23 cellular contexts compared by ENCODE assay signal in the genomic region with DNA sequence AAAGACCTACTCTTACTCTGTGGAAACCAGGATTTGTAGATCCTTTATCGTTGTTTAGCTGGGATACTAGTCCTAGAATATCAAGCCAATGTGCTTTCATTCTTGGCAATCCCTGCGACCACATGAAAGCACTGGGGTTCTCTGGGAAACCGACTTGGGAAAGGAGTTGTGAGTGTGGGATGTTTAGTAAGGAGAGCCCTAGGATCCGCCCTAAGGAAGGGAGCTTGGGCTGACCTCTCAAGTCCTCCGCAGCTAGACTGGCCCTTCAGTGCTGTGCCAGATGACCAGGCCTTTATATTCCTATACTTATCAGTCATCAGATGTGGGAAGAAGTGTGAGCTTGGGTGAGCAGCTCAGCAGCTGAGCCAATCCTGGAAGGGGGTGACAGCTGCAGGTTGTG. TPM values are rescaled to one million over a fixed set of nuclear protein-coding genes. Genes with fewer than 3 reads are reported as not detected.
"Had no signal": no experiment of that assay in that cellular context is flagged by ENCODE, and none has a peak within 500 bp of the region (broad histone marks: within the 10 kb centered on the region; RNA-seq: fewer than 3 reads in every experiment).

No MANE protein-coding gene starts in this region.

- H3K4me1 ChIP-seq: SJSA1 had no signal

- ATAC-seq: HepG2 had no signal

- H3K27me3 ChIP-seq: MG63, SJSA1 had no signal

- H3K9me3 ChIP-seq: MG63, SJSA1 had no signal

- H3K27ac ChIP-seq: SJSA1, SK-N-MC had no signal

- H3K36me3 ChIP-seq: MG63, SJSA1 had no signal

- DNase-seq: IMR-90, Karpas-422, KG1, MG63, NCI-H1092, NCI-H1105 treated with DMSO at 0.1 percent for 48 hours, NCI-H1417 treated with DMSO at 0.1 percent for 48 hours, NCI-H146, NCI-H1694 treated with DMSO at 0.1 percent for 48 hours, NCI-H1930, NCI-H2081, NCI-H2107, NCI-H345, NCI-H510A treated with DMSO at 0.1 percent for 48 hours, NCI-H526, NCI-H82, Right ventricle myocardium superior, RPMI8226, SIG-M5 had no signal

- H3K4me3 ChIP-seq: MG63, SJSA1, SK-N-MC had no signal

RNA-seq across cellular contexts. Expression of a gene that starts 5.2 kb away (rescaled TPM):
- total RNA-seq: HepG2, HT1080, IMR-90, Right ventricle myocardium superior, SJSA1 had no signal
- polyA plus RNA-seq: HepG2, IMR-90 had no signal
